ENCODE assay signal across 1 cellular context in genomic region chr17:77916771-77917481, GRCh38.
TF ChIP-seq lines count a peak whose summit lies in the region.

No MANE protein-coding gene starts in this region.

TF ChIP-seq in GM12878, 131 proteins besides CTCF, POLR2A, EP300 and RAD21:
- TF ChIP-seq PAX5 (IDR thresholded peaks at IDR 0.05; ENCODE audit: borderline replicate concordance, low read depth, low read length), result peak; percentile 46; the same call in 1 of the 2 replicates
- peak; percentile 56; the same call in 1 of the 2 replicates for TF ChIP-seq EED (IDR thresholded peaks at IDR 0.05; ENCODE audit: low read depth)
- peak; percentile 72 for TF ChIP-seq PKNOX1 (IDR thresholded peaks at IDR 0.05)
- no peak for TF ChIP-seq SREBF1 (IDR thresholded peaks at IDR 0.05; ENCODE audit: low read length)
- TF ChIP-seq KDM1A (IDR thresholded peaks at IDR 0.05; ENCODE audit: borderline replicate concordance), result no peak
- TF ChIP-seq IKZF1 (conservative IDR thresholded peaks at IDR 0.05), result peak; percentile 93
- TF ChIP-seq SPI1 (IDR thresholded peaks at IDR 0.05; ENCODE audit: borderline replicate concordance, insufficient read depth, low read depth, low read length), result peak; percentile 97
- TF ChIP-seq MAX (IDR thresholded peaks at IDR 0.05; ENCODE audit: low read depth, low read length), result no peak
- TF ChIP-seq RAD51 (IDR thresholded peaks at IDR 0.05), result peak; percentile 42; the same call in 1 of the 2 replicates
- TF ChIP-seq IKZF2 (IDR thresholded peaks at IDR 0.05), result peak; percentile 92 to 93
- no peak for TF ChIP-seq FOXK2 (IDR thresholded peaks at IDR 0.05)
- TF ChIP-seq DPF2 (IDR thresholded peaks at IDR 0.05), result peak; percentile 78
- TF ChIP-seq IRF4 (IDR thresholded peaks at IDR 0.05; ENCODE audit: low read depth, low read length), result peak; percentile 54
- no peak for TF ChIP-seq NR2C2 (IDR thresholded peaks at IDR 0.05; ENCODE audit: borderline replicate concordance, control insufficient read depth, insufficient read length, low read depth)
- TF ChIP-seq GATAD2B (conservative IDR thresholded peaks at IDR 0.05; ENCODE audit: low read depth), result peak; percentile 67; the same call in 1 of the 2 replicates
- peak; percentile 71; the same call in 1 of the 2 replicates for TF ChIP-seq RELB (IDR thresholded peaks at IDR 0.05; ENCODE audit: low read depth)
- peak in 1 of 2 experiments; percentile 71; a peak in 1 of 4 replicates for TF ChIP-seq BHLHE40 (IDR thresholded peaks at IDR 0.05; ENCODE audit: borderline replicate concordance in 1 of 2, low read depth in 2 of 2, low read length in 1 of 2)
- TF ChIP-seq BACH1 (IDR thresholded peaks at IDR 0.05; ENCODE audit: borderline replicate concordance), result 0 out of 2 replicates have a peak, but pooled peaks have one; percentile 15
- TF ChIP-seq MTA2 (IDR thresholded peaks at IDR 0.05; ENCODE audit: low read depth), result peak; percentile 41; the same call in 1 of the 2 replicates
